10 cellular contexts compared by ENCODE assay signal in genomic region chr17:17833664-17834357, GRCh38. TPM values are rescaled to one million over a fixed set of nuclear protein-coding genes. Genes with fewer than 3 reads are reported as not detected.
DNase-seq lines count a peak whose midpoint lies in the region; ATAC-seq and TF ChIP-seq lines count a peak whose summit lies in the region.
"Had no signal": no experiment of that assay in that cellular context is flagged by ENCODE, and none has a peak within 500 bp of the region (broad histone marks: within the 10 kb centered on the region; RNA-seq: fewer than 3 reads in every experiment).

No MANE protein-coding gene starts in this region.

- H3K36me3 Mint-ChIP-seq in CD8-positive, alpha-beta T cell, result peaks cover 23% of the 10 kb centered on the region
- peaks cover 24% of the 10 kb centered on the region for H3K36me3 Mint-ChIP-seq in activated naive CD8-positive, alpha-beta T cell treated with anti-CD3 and anti-CD28 coated beads, Interleukin-2, amount 50 U/mL, for 24 hours (ENCODE audit: low read depth)
- no peaks in the 10 kb centered on the region for H3K36me3 Mint-ChIP-seq in neural crest cell (ENCODE audit: low read depth)

- no peak overlapping the region for H3K27ac ChIP-seq in CD8-positive, alpha-beta T cell (ENCODE audit: low read depth, low read length)
- H3K27ac ChIP-seq in KOPT-K1 (ENCODE audit: low read depth, low read length, poor library complexity, severe bottlenecking), result peak overlapping the region; percentile 99

- peak overlapping the region; percentile 97 for H3K27ac Mint-ChIP-seq in CD8-positive, alpha-beta T cell
- H3K27ac Mint-ChIP-seq in activated naive CD8-positive, alpha-beta T cell treated with anti-CD3 and anti-CD28 coated beads, Interleukin-2, amount 50 U/mL, for 24 hours, result peak overlapping the region; percentile 85
- peak overlapping the region; percentile 35 for H3K27ac Mint-ChIP-seq in neural crest cell (ENCODE audit: unreplicated experiment)

- H3K9me3 Mint-ChIP-seq in CD8-positive, alpha-beta T cell, result no peaks in the 10 kb centered on the region
- H3K9me3 Mint-ChIP-seq in activated naive CD8-positive, alpha-beta T cell treated with anti-CD3 and anti-CD28 coated beads, Interleukin-2, amount 50 U/mL, for 24 hours, result no peaks in the 10 kb centered on the region
- no peaks in the 10 kb centered on the region for H3K9me3 Mint-ChIP-seq in neural crest cell

- TF ChIP-seq CTCF in CD8-positive, alpha-beta T cell (IDR thresholded peaks at IDR 0.05), result no peak
- TF ChIP-seq CTCF in neural crest cell (conservative IDR thresholded peaks at IDR 0.05), result no peak

- peaks cover 76% of the 10 kb centered on the region for H3K4me1 Mint-ChIP-seq in CD8-positive, alpha-beta T cell (ENCODE audit: low read depth)
- H3K4me1 Mint-ChIP-seq in activated naive CD8-positive, alpha-beta T cell treated with anti-CD3 and anti-CD28 coated beads, Interleukin-2, amount 50 U/mL, for 24 hours, result peaks cover 59% of the 10 kb centered on the region
- H3K4me1 Mint-ChIP-seq in neural crest cell, result peaks cover 73% of the 10 kb centered on the region

- H3K36me3 ChIP-seq in CD8-positive, alpha-beta T cell (ENCODE audit: insufficient read depth, low read length), result peaks cover 7% of the 10 kb centered on the region
- peaks cover 45% of the 10 kb centered on the region for H3K36me3 ChIP-seq in KOPT-K1 (ENCODE audit: insufficient read depth, low read length)

- H3K4me3 Mint-ChIP-seq in CD8-positive, alpha-beta T cell, result peak overlapping the region; percentile 88
- peak overlapping the region; percentile 85 for H3K4me3 Mint-ChIP-seq in activated naive CD8-positive, alpha-beta T cell treated with anti-CD3 and anti-CD28 coated beads, Interleukin-2, amount 50 U/mL, for 24 hours
- peak overlapping the region; percentile 77 for H3K4me3 Mint-ChIP-seq in neural crest cell

- H3K27me3 Mint-ChIP-seq in CD8-positive, alpha-beta T cell (ENCODE audit: low read depth), result no peaks in the 10 kb centered on the region
- no peaks in the 10 kb centered on the region for H3K27me3 Mint-ChIP-seq in activated naive CD8-positive, alpha-beta T cell treated with anti-CD3 and anti-CD28 coated beads, Interleukin-2, amount 50 U/mL, for 24 hours
- H3K27me3 Mint-ChIP-seq in neural crest cell (ENCODE audit: low read depth), result peaks cover 4% of the 10 kb centered on the region

- H3K4me3 ChIP-seq in CD8-positive, alpha-beta T cell (ENCODE audit: low read depth, low read length), result peak overlapping the region; percentile 31
- H3K4me3 ChIP-seq: heart right ventricle had no signal

- no peaks in the 10 kb centered on the region for H3K9me3 ChIP-seq in CD8-positive, alpha-beta T cell (ENCODE audit: low read length)
- H3K9me3 ChIP-seq in KOPT-K1 (ENCODE audit: insufficient read depth, low read length, poor library complexity, severe bottlenecking), result no peaks in the 10 kb centered on the region
- H3K9me3 ChIP-seq: heart right ventricle had no signal

- H3K4me1 ChIP-seq in CD8-positive, alpha-beta T cell (ENCODE audit: insufficient read depth, low read length), result peaks cover 78% of the 10 kb centered on the region

- no peaks in the 10 kb centered on the region for H3K27me3 ChIP-seq in CD8-positive, alpha-beta T cell (ENCODE audit: insufficient read depth, low read length)
- H3K27me3 ChIP-seq: heart right ventricle had no signal

- no peak for ATAC-seq in CD8-positive, alpha-beta T cell
- ATAC-seq in activated naive CD8-positive, alpha-beta T cell treated with anti-CD3 and anti-CD28 coated beads, Interleukin-2, amount 50 U/mL, for 24 hours, result no peak
- ATAC-seq in GM18861 (IDR thresholded peaks at IDR 0.05; ENCODE audit: unreplicated experiment), result no peak
- ATAC-seq: heart right ventricle had no signal

- CTCF ChIA-PET in CD8-positive, alpha-beta T cell (lab: Charles Lee), result interaction anchor here (0.6 to 3.0 kb wide), 10 partner anchors 8 to 113 kb away, joined by 3 to 10 read pairs (median 4); no protein-coding TSS in a partner anchor

- POLR2A ChIA-PET in CD8-positive, alpha-beta T cell (lab: Charles Lee), result interaction anchor here (1.0 kb wide), 1 partner anchor 138 kb away, joined by 4 read pairs; the partner anchor contains the start of genes DRC3 and TOM1L2

- intact Hi-C loops in CD8-positive, alpha-beta T cell (cut with DNase I, micrococcal nuclease), result loop anchor here (1.0 to 10.0 kb wide), 3 partner anchors 21 to 351 kb away; partner anchors contain the start of genes ALKBH5 (in 1 of the 2), DRC3 (in 1 of the 2) and TOM1L2 (in 1 of the 2)

- DNase-seq in CD8-positive, alpha-beta T cell, result no peak
- no peak for DNase-seq in activated naive CD8-positive, alpha-beta T cell treated with anti-CD3 and anti-CD28 coated beads, Interleukin-2, amount 50 U/mL, for 24 hours
- DNase-seq in neural crest cell (ENCODE audit: low read depth, low spot score), result no peak
- no peak for DNase-seq in GF-D8 (lab: John Stamatoyannopoulos, UW)
- DNase-seq in activated gamma-delta T cell treated with Interleukin-2 at 50 U/mL for 16 hours, result no peak
- DNase-seq in NK-92 treated with Interleukin-12 subunit alpha and Interleukin-12 subunit beta, amount 100 ng/mL, for 24 hours (lab: John Stamatoyannopoulos, UW), result no peak
- DNase-seq: activated CD8-positive, alpha-beta memory T cell treated with anti-CD3 and anti-CD28 coated beads, Interleukin-2, amount 50 U/mL, for 48 hours; heart right ventricle had no signal

RNA-seq across cellular contexts. Expression of gene SREBF1, which starts 3.0 kb away (rescaled TPM):
- total RNA-seq in CD8-positive, alpha-beta T cell, result 100 to 1,000 TPM; 401 to 412 TPM
- total RNA-seq in neural crest cell, result 128 and 132 TPM in 2 replicates

Comparison
In these comparisons a context has a peak if more than half of its experiments do, and no peak if none do; other contexts are left out.
1. H3K27ac Mint-ChIP-seq: peak in every context shown above with its lines; median percentile 97 in CD8-positive, alpha-beta T cell; 85 in activated naive CD8-positive, alpha-beta T cell treated with anti-CD3 and anti-CD28 coated beads, Interleukin-2, amount 50 U/mL, for 24 hours; 35 in neural crest cell.